Comparison of ENCODE assay signal across 2 cellular contexts in genomic region chr11:12135185-12135584, GRCh38.
TF ChIP-seq lines count a peak whose summit lies in the region.

No MANE protein-coding gene starts in this region.

TF ChIP-seq in K562, 482 proteins besides CTCF, POLR2A, EP300 and RAD21:
- peak; percentile 31 to 62; a peak in 2 of 4 replicates for TF ChIP-seq KDM1A (IDR thresholded peaks at IDR 0.05)
- TF ChIP-seq BCOR (IDR thresholded peaks at IDR 0.05) = peak; percentile 85
- peak; percentile 92 for TF ChIP-seq RBM25 (IDR thresholded peaks at IDR 0.05; ENCODE audit: low read depth, low read length, severe bottlenecking)
- TF ChIP-seq ESRRA (IDR thresholded peaks at IDR 0.05; ENCODE audit: borderline replicate concordance, low read depth) = 0 out of 2 replicates have a peak, but pooled peaks have one; percentile 13
- no peak for TF ChIP-seq NCOA1 (IDR thresholded peaks at IDR 0.05; ENCODE audit: low read depth)
- no peak for TF ChIP-seq ZNF766 (CRISPR knock-in tag; conservative IDR thresholded peaks at IDR 0.05)
- peak; percentile 59; the same call in 1 of the 2 replicates for TF ChIP-seq SMARCA5 (IDR thresholded peaks at IDR 0.05)

TF ChIP-seq in GM23338, 12 proteins besides CTCF, POLR2A, EP300 and RAD21:
- TF ChIP-seq ZNF114 (CRISPR knock-in tag; IDR thresholded peaks at IDR 0.05) (no peak), REST (IDR thresholded peaks at IDR 0.05; ENCODE audit: unreplicated experiment) (no peak), NANOG (IDR thresholded peaks at IDR 0.05; ENCODE audit: borderline replicate concordance) (no peak), ZNF462 (CRISPR knock-in tag; IDR thresholded peaks at IDR 0.05) (no peak), ETS1 (IDR thresholded peaks at IDR 0.05) (no peak), POLR2AphosphoS5 (IDR thresholded peaks at IDR 0.05; ENCODE audit: low read depth) (no peak), ZNF331 (CRISPR knock-in tag; IDR thresholded peaks at IDR 0.05; ENCODE audit: low read depth) (no peak), STAT1 (IDR thresholded peaks at IDR 0.05; ENCODE audit: unreplicated experiment) (no peak), JUNB (IDR thresholded peaks at IDR 0.05; ENCODE audit: unreplicated experiment) (no peak)
